In genomic region chr15:89670985-89671560, GRCh38 we compare ENCODE assay signal across 14 cellular contexts. TPM values are rescaled to one million over a fixed set of nuclear protein-coding genes. Genes with fewer than 3 reads are reported as not detected.
DNase-seq lines count a peak whose midpoint lies in the region; ATAC-seq, FAIRE-seq and TF ChIP-seq lines count a peak whose summit lies in the region.
"Had no signal": no experiment of that assay in that cellular context is flagged by ENCODE, and none has a peak within 500 bp of the region (broad histone marks: within the 10 kb centered on the region; RNA-seq: fewer than 3 reads in every experiment).

No MANE protein-coding gene starts in this region.

- no peak overlapping the region for H3K9ac ChIP-seq in H1 (replicated peaks in 1 of 4; ENCODE audit: extremely low read depth in 1 of 4, low read depth in 3 of 4, low read length in 3 of 4)
- H3K9ac ChIP-seq: BLaER1 had no signal

- TF ChIP-seq CTCF in right atrium auricular region (IDR thresholded peaks at IDR 0.05) (no peak), heart right ventricle (IDR thresholded peaks at IDR 0.05) (no peak), H1 (IDR thresholded peaks at IDR 0.05; ENCODE audit: control extremely low read depth in 1 of 3, insufficient read depth in 1 of 3, low read depth in 1 of 3, low read length in 3 of 3) (no peak), foreskin fibroblast (IDR thresholded peaks at IDR 0.05; ENCODE audit: low read depth, low read length) (no peak)

- H3K4me2 ChIP-seq in H1 (ENCODE audit: insufficient read depth in 1 of 2, low read depth in 2 of 2, low read length in 2 of 2), result no peak overlapping the region
- H3K4me2 ChIP-seq: BLaER1, GM23338 had no signal

- intact Hi-C loops in heart right ventricle (cut with DNase I), result no loop called here

- no peak overlapping the region for H4K8ac ChIP-seq in H1 (ENCODE audit: extremely low read depth, insufficient read depth, low read length)

- H2BK20ac ChIP-seq in H1 (ENCODE audit: low read length), result no peak overlapping the region

- H4K5ac ChIP-seq in H1 (ENCODE audit: insufficient read length, low read depth, low read length), result no peak overlapping the region

- DNase-seq in right atrium auricular region (ENCODE audit: low spot score) (peak; percentile 52), heart right ventricle (no peak), H1 (ENCODE audit: low read depth in 1 of 2, low spot score in 2 of 2) (no peak), small intestine (peak; percentile 77), foreskin fibroblast (no peak)
- DNase-seq: 8988T; AML-193; CD4-positive, CD25-positive, alpha-beta regulatory T cell; DMS53 had no signal

- no peak for FAIRE-seq in H1 (lab: Jason Lieb, UNC)
- FAIRE-seq in small intestine (lab: Jason Lieb, UNC), result no peak

- H3K9me3 ChIP-seq in right atrium auricular region, result no peaks in the 10 kb centered on the region
- H3K9me3 ChIP-seq in heart right ventricle, result no peaks in the 10 kb centered on the region
- no peaks in the 10 kb centered on the region for H3K9me3 ChIP-seq in H1 (ENCODE audit: insufficient read depth in 2 of 2, low read depth in 1 of 2, low read length in 1 of 2)
- H3K9me3 ChIP-seq in small intestine (ENCODE audit: control insufficient read depth, low read depth), result no peaks in the 10 kb centered on the region
- H3K9me3 ChIP-seq: BLaER1, HAP-1 had no signal

- peaks cover 0 to 9% of the 10 kb centered on the region in 2 donors for H3K4me1 ChIP-seq in right atrium auricular region
- peaks cover 0 to 3% (median under 1%) of the 10 kb centered on the region in 9 donors for H3K4me1 ChIP-seq in heart right ventricle
- peaks cover 0 to 8% (median 3%) of the 10 kb centered on the region in 4 experiments; a peak in 6 of 7 replicates for H3K4me1 ChIP-seq in H1 (replicated peaks in 1 of 4; ENCODE audit: control insufficient read depth in 3 of 4, insufficient read depth in 4 of 4, low read length in 3 of 4)
- peaks cover 0 to 3% of the 10 kb centered on the region in 2 donors for H3K4me1 ChIP-seq in small intestine (ENCODE audit: control insufficient read depth in 2 of 2, insufficient read depth in 1 of 2, low read depth in 1 of 2, low read length in 1 of 2)

- 80 to 86% methylated on average over 12 of the region's 12 CpGs for WGBS in heart right ventricle, 2 donors
- WGBS in H1 (ENCODE audit: extremely low coverage in 1 of 2, insufficient coverage in 1 of 2, insufficient read length in 1 of 2, insufficient replicate concordance in 2 of 2, low coverage in 1 of 2, low lambda C conversion rate in 2 of 2, missing lambda C conversion rate in 1 of 2), 2 experiments, result 87% methylated on average over 12 of the region's 12 CpGs; no CpG with 5 or more reads in 1 of the 2 experiments
- WGBS in small intestine, 3 donors, result 61 to 80% (median 73%) methylated on average over 11 to 12 of the region's 12 CpGs

- no peak overlapping the region for H2AFZ ChIP-seq in H1 (ENCODE audit: low read length)
- H2AFZ ChIP-seq: GM23338 had no signal

- H2BK5ac ChIP-seq in H1 (ENCODE audit: low read depth, low read length), result no peak overlapping the region

- H3K79me2 ChIP-seq in H1 (ENCODE audit: control insufficient read depth in 1 of 2, insufficient read depth in 2 of 2, low read length in 2 of 2), result no peaks in the 10 kb centered on the region

- H3K27ac ChIP-seq in right atrium auricular region (no peak overlapping the region), heart right ventricle (no peak overlapping the region), H1 (ENCODE audit: low read depth, low read length) (no peak overlapping the region), small intestine (ENCODE audit: low read depth in 1 of 2, low read length in 1 of 2) (no peak overlapping the region)
- H3K27ac ChIP-seq: BLaER1 had no signal

- ATAC-seq in heart right ventricle (no peak), GM19397 (IDR thresholded peaks at IDR 0.05; ENCODE audit: unreplicated experiment) (no peak), GM18873 (IDR thresholded peaks at IDR 0.05; ENCODE audit: low FRiP score, unreplicated experiment) (no peak)
- ATAC-seq: GM23338 had no signal

- no peaks in the 10 kb centered on the region for H4K20me1 ChIP-seq in H1 (replicated peaks in 1 of 2; ENCODE audit: control insufficient read depth in 1 of 2, insufficient read depth in 2 of 2, low read length in 2 of 2)

- TF ChIP-seq POLR2A in H1 (IDR thresholded peaks at IDR 0.05; ENCODE audit: control extremely low read depth in 1 of 2, low read depth in 2 of 2, low read length in 2 of 2), result no peak

- no peak for TF ChIP-seq EP300 in H1 (IDR thresholded peaks at IDR 0.05; ENCODE audit: borderline replicate concordance in 1 of 2, low read depth in 2 of 2, low read length in 2 of 2)

- no peak overlapping the region for H4K91ac ChIP-seq in H1 (replicated peaks; ENCODE audit: insufficient read length, low read length)

- peak overlapping the region; percentile 9; the same call in 1 of the 2 replicates for H2BK12ac ChIP-seq in H1 (ENCODE audit: low read depth, low read length)

- POLR2A ChIA-PET in H1 (lab: Charles Lee; ENCODE audit: partially characterized antibody), result interaction anchor here (1.1 to 1.5 kb wide), 2 partner anchors 23 to 96 kb away, joined by 3 read pairs; partner anchors contain the start of gene TICRR

- no peak overlapping the region for H3K18ac ChIP-seq in H1 (ENCODE audit: extremely low read depth, low read length)

- no peaks in the 10 kb centered on the region for H3K23me2 ChIP-seq in H1 (ENCODE audit: low read depth, low read length)

- H3K14ac ChIP-seq in H1 (ENCODE audit: insufficient read length), result no peak overlapping the region

- H2BK120ac ChIP-seq in H1 (replicated peaks; ENCODE audit: low read depth, low read length), result no peak overlapping the region

- H2AK5ac ChIP-seq in H1 (ENCODE audit: low read depth, low read length), result no peak overlapping the region

- H2BK15ac ChIP-seq in H1 (ENCODE audit: low read length), result no peak overlapping the region

- H3K36me3 ChIP-seq in right atrium auricular region, result no peaks in the 10 kb centered on the region
- H3K36me3 ChIP-seq in heart right ventricle, result no peaks in the 10 kb centered on the region
- no peaks in the 10 kb centered on the region for H3K36me3 ChIP-seq in H1 (ENCODE audit: control insufficient read depth in 2 of 4, insufficient read depth in 4 of 4, low read length in 3 of 4)
- H3K36me3 ChIP-seq in small intestine (ENCODE audit: control insufficient read depth in 2 of 2, insufficient read depth in 2 of 2, low read length in 2 of 2), result no peaks in the 10 kb centered on the region
- H3K36me3 ChIP-seq: BLaER1, HAP-1 had no signal

- no peak for TF ChIP-seq RAD21 in H1 (IDR thresholded peaks at IDR 0.05 in 1 of 2, conservative IDR thresholded peaks at IDR 0.05 in 1 of 2; ENCODE audit: low read depth in 2 of 2, low read length in 2 of 2)

- no peaks in the 10 kb centered on the region for H3K79me1 ChIP-seq in H1 (ENCODE audit: low read depth, low read length)

- H3K56ac ChIP-seq in H1 (replicated peaks; ENCODE audit: insufficient read length, low read depth, low read length), result no peak overlapping the region

- H3K27me3 ChIP-seq in right atrium auricular region (no peaks in the 10 kb centered on the region), heart right ventricle (no peaks in the 10 kb centered on the region), H1 (replicated peaks in 1 of 4; ENCODE audit: control insufficient read depth in 3 of 4, extremely low read depth in 1 of 4, insufficient read depth in 3 of 4, low read length in 3 of 4) (peaks cover 0 to 8% (median 2%) of the 10 kb centered on the region in 4 experiments; a peak in 3 of 7 replicates), small intestine (ENCODE audit: control insufficient read depth in 2 of 2, insufficient read depth in 2 of 2, low read length in 2 of 2) (no peaks in the 10 kb centered on the region)

- CTCF ChIA-PET in H1 (lab: Charles Lee; ENCODE audit: partially characterized antibody), result interaction anchor here (1.0 to 6.6 kb wide), 8 partner anchors 10 to 90 kb away, joined by 3 to 43 read pairs (median 12); partner anchors contain the start of genes PEX11A and WDR93

- H3K23ac ChIP-seq in H1 (ENCODE audit: insufficient read length), result no peak overlapping the region

- H3K4ac ChIP-seq in H1 (replicated peaks; ENCODE audit: insufficient read length, low read depth, low read length), result no peak overlapping the region

- H3K4me3 ChIP-seq in right atrium auricular region (no peak overlapping the region), heart right ventricle (no peak overlapping the region), H1 (ENCODE audit: extremely low read depth in 1 of 4, insufficient read depth in 2 of 4, low read depth in 3 of 4, low read length in 4 of 4) (no peak overlapping the region), small intestine (ENCODE audit: low read depth in 1 of 2, low read length in 2 of 2) (no peak overlapping the region), foreskin fibroblast (ENCODE audit: low read depth in 1 of 2, low read length in 2 of 2) (no peak overlapping the region)
- H3K4me3 ChIP-seq: BLaER1, GM23338, HAP-1 had no signal

RNA-seq across cellular contexts. Expression of gene PLIN1, which starts 8.1 kb away (rescaled TPM):
- total RNA-seq in right atrium auricular region (10 to 100 TPM in 1 of 2 donors, 1 to 10 TPM in 1; 3.6 to 22.6 TPM), heart right ventricle (10 to 100 TPM in 4 of 10 donors, 1 to 10 TPM in 4, under 1 TPM in 2; 0.30 to 45.3 (median 6.1) TPM)
- polyA plus RNA-seq in heart right ventricle (10 to 100 TPM; 13.2 to 15.7 TPM), H1 (2011; rRNA removed) (0.33 and 0.41 TPM in 2 replicates), small intestine (10 to 100 TPM in 1 of 3 donors, 1 to 10 TPM in 2; 4.2 to 18.0 (median 5.4) TPM)
- 0.11 TPM in 1 of 2 replicates, not detected in the other for total RNA-seq in H1 (2021; fragmentation: NEBNext Ultra II Directional; extraction: Animal tissue kit (Norgen Biotek cat#: 25700))
- polyA plus RNA-seq in H1 (2011; cell fraction: cytosol; rRNA removed), result 0.32 TPM
- polyA plus RNA-seq in H1 (2011; cell fraction: nucleus; rRNA removed), result 0.86 TPM
- polyA plus RNA-seq in H1 (2012, experiment 1 of 2), result 0.11 to 0.16 TPM (median 0.15 TPM) in 3 of 4 replicates, not detected in the other
- 0.08 TPM for polyA plus RNA-seq in H1 (2012, experiment 2 of 2)
- 0.08 TPM for polyA plus RNA-seq in H1 (2013, experiment 1 of 2)
- 0.15 TPM for polyA plus RNA-seq in H1 (2013, experiment 2 of 2)
- polyA minus RNA-seq in H1 (2011; rRNA and poly(A)+ RNA removed), result 0.06 TPM in 1 of 2 replicates, not detected in the other
- not detected for polyA minus RNA-seq in H1 (2011; cell fraction: cytosol; rRNA and poly(A)+ RNA removed)
- polyA minus RNA-seq in H1 (2011; cell fraction: nucleus; rRNA and poly(A)+ RNA removed), result not detected
- total RNA-seq: CD4-positive, CD25-positive, alpha-beta regulatory T cell had no signal
- polyA plus RNA-seq: CD4-positive, CD25-positive, alpha-beta regulatory T cell had no signal

RNA-seq across cellular contexts. Expression of gene KIF7, which starts 15.8 kb away (rescaled TPM):
- total RNA-seq in right atrium auricular region, result 1 to 10 TPM; 2.9 to 7.6 TPM
- total RNA-seq in heart right ventricle, result 1 to 10 TPM; 1.6 to 4.7 (median 3.1) TPM
- polyA plus RNA-seq in heart right ventricle, result 1 to 10 TPM; 1.5 to 3.7 TPM
- total RNA-seq in H1 (2021; fragmentation: NEBNext Ultra II Directional; extraction: Animal tissue kit (Norgen Biotek cat#: 25700)), result 14.0 TPM in 2 replicates
- 4.9 and 7.0 TPM in 2 replicates for polyA plus RNA-seq in H1 (2011; rRNA removed)
- 9.8 TPM for polyA plus RNA-seq in H1 (2011; cell fraction: cytosol; rRNA removed)
- 18.2 TPM for polyA plus RNA-seq in H1 (2011; cell fraction: nucleus; rRNA removed)
- polyA plus RNA-seq in H1 (2012, experiment 1 of 2), result 7.0 to 13.1 TPM (median 12.5 TPM) in 4 replicates
- 3.4 TPM for polyA plus RNA-seq in H1 (2012, experiment 2 of 2)
- polyA plus RNA-seq in H1 (2013, experiment 1 of 2), result 6.0 TPM
- polyA plus RNA-seq in H1 (2013, experiment 2 of 2), result 5.6 TPM
- 3.9 and 4.4 TPM in 2 replicates for polyA minus RNA-seq in H1 (2011; rRNA and poly(A)+ RNA removed)
- polyA minus RNA-seq in H1 (2011; cell fraction: cytosol; rRNA and poly(A)+ RNA removed), result 7.1 TPM
- 8.6 TPM for polyA minus RNA-seq in H1 (2011; cell fraction: nucleus; rRNA and poly(A)+ RNA removed)
- polyA plus RNA-seq in small intestine, result 1 to 10 TPM in 1 of 3 donors, under 1 TPM in 1, not detected in 1; 0.27 to 1.9 TPM
- polyA plus RNA-seq: CD4-positive, CD25-positive, alpha-beta regulatory T cell had no signal

RNA-seq across cellular contexts. Expression of gene PEX11A, which starts 19.5 kb away (rescaled TPM):
- total RNA-seq in right atrium auricular region, result 10 to 100 TPM; 11.6 to 14.8 TPM
- 10 to 100 TPM in 1 of 10 donors, 1 to 10 TPM in 9; 6.0 to 14.3 (median 9.0) TPM for total RNA-seq in heart right ventricle
- polyA plus RNA-seq in heart right ventricle, result 1 to 10 TPM; 7.0 to 7.3 TPM
- 2.2 and 2.9 TPM in 2 replicates for total RNA-seq in H1 (2021; fragmentation: NEBNext Ultra II Directional; extraction: Animal tissue kit (Norgen Biotek cat#: 25700))
- polyA plus RNA-seq in H1 (2011; rRNA removed), result 2.3 and 3.0 TPM in 2 replicates
- polyA plus RNA-seq in H1 (2011; cell fraction: cytosol; rRNA removed), result 2.2 TPM
- 1.7 TPM for polyA plus RNA-seq in H1 (2011; cell fraction: nucleus; rRNA removed)
- polyA plus RNA-seq in H1 (2012, experiment 1 of 2), result 2.5 to 3.5 TPM (median 2.7 TPM) in 4 replicates
- polyA plus RNA-seq in H1 (2012, experiment 2 of 2), result 1.5 TPM
- 2.2 TPM for polyA plus RNA-seq in H1 (2013, experiment 1 of 2)
- polyA plus RNA-seq in H1 (2013, experiment 2 of 2), result 2.4 TPM
- polyA minus RNA-seq in H1 (2011; rRNA and poly(A)+ RNA removed), result 3.4 and 4.1 TPM in 2 replicates
- 3.0 TPM for polyA minus RNA-seq in H1 (2011; cell fraction: cytosol; rRNA and poly(A)+ RNA removed)
- 2.7 TPM for polyA minus RNA-seq in H1 (2011; cell fraction: nucleus; rRNA and poly(A)+ RNA removed)
- polyA plus RNA-seq in small intestine, result 10 to 100 TPM; 10.5 to 19.2 (median 16.8) TPM

RNA-seq across cellular contexts. Expression of gene WDR93, which starts 19.5 kb away (rescaled TPM):
- total RNA-seq in right atrium auricular region (under 1 TPM in 1 of 2 donors, not detected in 1; 0.20 TPM), heart right ventricle (under 1 TPM in 2 of 10 donors, not detected in 8; 0.15 TPM)
- polyA plus RNA-seq in heart right ventricle (under 1 TPM in 1 of 2 donors, not detected in 1; 0.09 TPM), H1 (2011; rRNA removed) (0.03 and 0.08 TPM in 2 replicates), small intestine (under 1 TPM in 1 of 3 donors, not detected in 2; 0.09 TPM)
- total RNA-seq in H1 (2021; fragmentation: NEBNext Ultra II Directional; extraction: Animal tissue kit (Norgen Biotek cat#: 25700)), result not detected in 2 replicates
- polyA plus RNA-seq in H1 (2011; cell fraction: cytosol; rRNA removed), result 0.22 TPM
- 0.06 TPM for polyA plus RNA-seq in H1 (2011; cell fraction: nucleus; rRNA removed)
- 0.08 to 0.29 TPM in 2 of 4 replicates, not detected in the others for polyA plus RNA-seq in H1 (2012, experiment 1 of 2)
- not detected for polyA plus RNA-seq in H1 (2012, experiment 2 of 2)
- polyA plus RNA-seq in H1 (2013, experiment 1 of 2), result 0.06 TPM
- 0.04 TPM for polyA plus RNA-seq in H1 (2013, experiment 2 of 2)
- polyA minus RNA-seq in H1 (2011; rRNA and poly(A)+ RNA removed), result not detected in 2 replicates
- polyA minus RNA-seq in H1 (2011; cell fraction: cytosol; rRNA and poly(A)+ RNA removed), result not detected
- polyA minus RNA-seq in H1 (2011; cell fraction: nucleus; rRNA and poly(A)+ RNA removed), result not detected
- total RNA-seq: CD4-positive, CD25-positive, alpha-beta regulatory T cell had no signal
- polyA plus RNA-seq: CD4-positive, CD25-positive, alpha-beta regulatory T cell; GM23338 had no signal

Comparison
In these comparisons a context has a peak if more than half of its experiments do, and no peak if none do; other contexts are left out.
1. DNase-seq: peak in right atrium auricular region (single experiment) and small intestine (single experiment); none in heart right ventricle (0 of 2), H1 (0 of 2) and foreskin fibroblast (0 of 2).